18 cellular contexts compared by ENCODE assay signal in the genomic region with DNA sequence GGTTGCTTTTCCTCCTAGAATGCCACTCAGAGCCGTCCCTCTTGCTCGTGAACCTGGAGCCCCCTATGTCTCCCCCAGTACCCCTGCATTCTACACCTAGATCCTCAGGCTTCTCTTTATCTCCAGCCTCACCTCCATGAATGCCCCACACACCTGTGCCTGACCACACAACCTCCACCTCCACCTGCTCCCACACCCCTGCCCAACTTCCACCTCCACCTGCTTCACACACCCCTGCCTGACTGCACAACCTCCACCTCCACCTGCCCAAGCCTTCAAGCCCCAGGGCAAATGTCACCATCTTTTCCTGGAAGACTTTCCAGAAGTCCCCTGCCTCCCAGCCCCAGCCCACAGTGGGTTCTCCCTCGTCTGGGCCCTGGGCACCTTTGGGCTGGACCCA. TPM values are rescaled to one million over a fixed set of nuclear protein-coding genes. Genes with fewer than 3 reads are reported as not detected.
DNase-seq lines count a peak whose midpoint lies in the region; ATAC-seq, FAIRE-seq and TF ChIP-seq lines count a peak whose summit lies in the region.
"Had no signal": no experiment of that assay in that cellular context is flagged by ENCODE, and none has a peak within 500 bp of the region (broad histone marks: within the 10 kb centered on the region; RNA-seq: fewer than 3 reads in every experiment).

No MANE protein-coding gene starts in this region.

- no peak for TF ChIP-seq EP300 in stomach (IDR thresholded peaks at IDR 0.05)

- WGBS in stomach, 5 donors = 72 to 90% (median 80%) methylated on average over 3 of the region's 3 CpGs

- H3K36me3 ChIP-seq in stomach = no peaks in the 10 kb centered on the region
- H3K36me3 ChIP-seq: BE2C had no signal

- peak overlapping the region; percentile 97 for H3K27ac Mint-ChIP-seq in activated naive CD4-positive, alpha-beta T cell treated with anti-CD3 and anti-CD28 coated beads, Interleukin-2, amount 10 ng/mL, durations not matched to agents 7 days and 5 days
- H3K27ac Mint-ChIP-seq in immature natural killer cell = peak overlapping the region; percentile 95 to 98 (median 97)

- H3K4me1 ChIP-seq in stomach = peaks cover 31 to 55% (median 49%) of the 10 kb centered on the region in 4 donors

- H3K27me3 ChIP-seq in stomach = no peaks in the 10 kb centered on the region
- H3K27me3 ChIP-seq: BE2C had no signal

- CTCF ChIA-PET in activated naive CD4-positive, alpha-beta T cell treated with anti-CD3 and anti-CD28 coated beads, Interleukin-2, amount 10 ng/mL, durations not matched to agents 7 days and 5 days (lab: Charles Lee) = no interaction called here

- FAIRE-seq in RCC 7860 (lab: Jason Lieb, UNC) = no peak
- FAIRE-seq: astrocyte had no signal

- H3K36me3 Mint-ChIP-seq in activated naive CD4-positive, alpha-beta T cell treated with anti-CD3 and anti-CD28 coated beads, Interleukin-2, amount 10 ng/mL, durations not matched to agents 7 days and 5 days = peaks cover 1% of the 10 kb centered on the region
- no peaks in the 10 kb centered on the region for H3K36me3 Mint-ChIP-seq in immature natural killer cell

- no peaks in the 10 kb centered on the region for H3K9me3 ChIP-seq in stomach
- H3K9me3 ChIP-seq: BE2C, mucosa of descending colon had no signal

- DNase-seq in activated naive CD4-positive, alpha-beta T cell treated with anti-CD3 and anti-CD28 coated beads, Interleukin-2, amount 10 ng/mL, durations not matched to agents 7 days and 5 days = no peak
- no peak for DNase-seq in activated naive CD4-positive, alpha-beta T cell treated with Interleukin-2 at 50 U/mL for 16 hours
- DNase-seq in RPMI8226 = peak; percentile 61
- no peak for DNase-seq in immature natural killer cell
- DNase-seq in stomach = no peak
- no peak for DNase-seq in RCC 7860 (ENCODE audit: low spot score)
- no peak for DNase-seq in NCI-H2107 (lab: John Stamatoyannopoulos, UW)
- DNase-seq: BE2C; foreskin keratinocyte; NCI-H446 treated with DMSO at 0.1 percent for 48 hours; retina; stimulated activated CD4-positive, alpha-beta T cell treated with anti-CD3 and anti-CD28 coated beads, Interleukin-4, amount 100 ng/mL, for 24 hours; stimulated activated naive CD4-positive, alpha-beta T cell treated with Interleukin-2 at 50 U/mL for 16 hours had no signal

- H3K27ac ChIP-seq in stomach = peak overlapping the region in 3 of 5 donors; percentile 34 to 81 (median 75)
- H3K27ac ChIP-seq: foreskin keratinocyte had no signal

- TF ChIP-seq CTCF in stomach (IDR thresholded peaks at IDR 0.05) = no peak

- H3K4me3 ChIP-seq in stomach = no peak overlapping the region
- H3K4me3 ChIP-seq: mucosa of descending colon had no signal

- ATAC-seq in HG03521 (IDR thresholded peaks at IDR 0.05; ENCODE audit: unreplicated experiment) = no peak
- ATAC-seq: foreskin keratinocyte had no signal

- H3K9me3 Mint-ChIP-seq in activated naive CD4-positive, alpha-beta T cell treated with anti-CD3 and anti-CD28 coated beads, Interleukin-2, amount 10 ng/mL, durations not matched to agents 7 days and 5 days = no peaks in the 10 kb centered on the region
- H3K9me3 Mint-ChIP-seq in immature natural killer cell = no peaks in the 10 kb centered on the region

- no peak for TF ChIP-seq POLR2A in stomach (IDR thresholded peaks at IDR 0.05)

- peaks cover 58% of the 10 kb centered on the region for H3K4me1 Mint-ChIP-seq in activated naive CD4-positive, alpha-beta T cell treated with anti-CD3 and anti-CD28 coated beads, Interleukin-2, amount 10 ng/mL, durations not matched to agents 7 days and 5 days
- H3K4me1 Mint-ChIP-seq in immature natural killer cell = peaks cover 54 to 56% of the 10 kb centered on the region in 2 donors

- H3K4me3 Mint-ChIP-seq in activated naive CD4-positive, alpha-beta T cell treated with anti-CD3 and anti-CD28 coated beads, Interleukin-2, amount 10 ng/mL, durations not matched to agents 7 days and 5 days = no peak overlapping the region
- peak overlapping the region in 4 of 5 donors; percentile 46 to 80 (median 74) for H3K4me3 Mint-ChIP-seq in immature natural killer cell

- intact Hi-C loops in stomach (cut with DNase I; ENCODE audit: low total_unique reads) = no loop called here

- H3K27me3 Mint-ChIP-seq in activated naive CD4-positive, alpha-beta T cell treated with anti-CD3 and anti-CD28 coated beads, Interleukin-2, amount 10 ng/mL, durations not matched to agents 7 days and 5 days = peaks cover 16% of the 10 kb centered on the region
- peaks cover 7 to 26% (median 13%) of the 10 kb centered on the region in 3 donors for H3K27me3 Mint-ChIP-seq in immature natural killer cell (ENCODE audit: low read depth in 3 of 3)

RNA-seq across cellular contexts. Expression of a gene that starts 6.9 kb away (rescaled TPM):
- 1 to 10 TPM; 2.2 to 2.6 (median 2.3) TPM for polyA plus RNA-seq in immature natural killer cell
- total RNA-seq in stomach = 100 to 1,000 TPM in 1 of 5 donors, 10 to 100 TPM in 3, 1 to 10 TPM in 1; 8.0 to 103 (median 36.2) TPM
- 10 to 100 TPM; 11.8 to 15.4 (median 14.1) TPM for polyA plus RNA-seq in stomach

RNA-seq across cellular contexts. Expression of a gene that starts 36.5 kb away (rescaled TPM):
- polyA plus RNA-seq in immature natural killer cell = not detected
- not detected for total RNA-seq in stomach
- not detected for polyA plus RNA-seq in stomach
- total RNA-seq: astrocyte, foreskin keratinocyte, HT1080, mucosa of descending colon, Right ventricle myocardium inferior had no signal
- polyA plus RNA-seq: foreskin keratinocyte had no signal

RNA-seq across cellular contexts. Expression of a gene that starts 42.6 kb away (rescaled TPM):
- polyA plus RNA-seq in immature natural killer cell = 10 to 100 TPM; 15.0 to 42.4 (median 19.2) TPM
- total RNA-seq in stomach = 100 to 1,000 TPM in 1 of 5 donors, 10 to 100 TPM in 4; 16.3 to 119 (median 35.7) TPM
- polyA plus RNA-seq in stomach = 10 to 100 TPM; 23.5 to 25.2 (median 23.5) TPM

RNA-seq across cellular contexts. Expression of a gene that starts 46.1 kb away (rescaled TPM):
- polyA plus RNA-seq in immature natural killer cell (1 to 10 TPM in 2 of 3 donors, not detected in 1; 1.9 to 4.2 TPM), stomach (10 to 100 TPM in 1 of 3 donors, 1 to 10 TPM in 2; 3.0 to 10.5 (median 7.5) TPM)
- 100 to 1,000 TPM in 1 of 5 donors, 10 to 100 TPM in 3, 1 to 10 TPM in 1; 1.8 to 248 (median 49.1) TPM for total RNA-seq in stomach
